Comparison of ENCODE assay signal across 28 cellular contexts in the genomic region with DNA sequence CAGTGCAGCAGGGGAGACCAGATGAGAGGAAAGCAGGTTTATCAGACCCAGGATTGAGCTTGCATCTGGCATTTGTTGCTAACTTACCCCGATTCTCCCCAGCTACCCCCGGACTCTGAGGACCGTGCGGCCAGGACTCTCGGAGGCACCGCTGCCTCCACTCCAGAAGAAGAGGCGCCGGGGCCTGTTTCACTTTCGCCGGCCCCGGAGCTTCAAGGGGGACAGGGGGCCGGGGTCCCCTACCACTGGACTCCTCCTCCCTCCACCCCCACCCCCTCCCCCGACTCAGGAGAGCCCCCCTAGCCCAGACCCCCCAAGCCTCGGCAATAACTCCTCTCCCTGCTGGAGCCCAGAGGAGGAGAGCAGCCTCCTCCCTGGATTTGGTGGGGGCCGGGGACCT. TPM values are rescaled to one million over a fixed set of nuclear protein-coding genes. Genes with fewer than 3 reads are reported as not detected.
"Had no signal": no experiment of that assay in that cellular context is flagged by ENCODE, and none has a peak within 500 bp of the region (broad histone marks: within the 10 kb centered on the region; RNA-seq: fewer than 3 reads in every experiment).

No MANE protein-coding gene starts in this region.

- DNase-seq: cerebellar nuclear complex; cortex of kidney; effector CD4-positive, alpha-beta T cell; foreskin keratinocyte; heart right ventricle; hippocampal formation; kidney glomerular epithelial cell; left ventricle myocardium superior; natural killer cell; occipital lobe; spleen; stimulated activated CD4-positive, alpha-beta T cell treated with anti-CD3 and anti-CD28 coated beads, Interleukin-4, amount 100 ng/mL, for 4 hours; stimulated activated naive CD8-positive, alpha-beta T cell treated with anti-CD3 and anti-CD28 coated beads, Interleukin-15, Interleukin-2, amounts not matched to agents 100 U/mL and 50 U/mL, for 24 hours; substantia nigra; testis; tibial artery had no signal

- H3K27ac ChIP-seq: epithelial cell of prostate, foreskin keratinocyte, gastroesophageal sphincter, heart right ventricle, parathyroid adenoma, prostate gland, right atrium auricular region, skin epidermis, spleen, testis, tibial artery had no signal

- H3K4me3 ChIP-seq: gastroesophageal sphincter, heart right ventricle, lung, prostate gland, right atrium auricular region, skin epidermis, spleen, testis, tibial artery had no signal

- H3K36me3 ChIP-seq: gastroesophageal sphincter, heart right ventricle, prostate gland, right atrium auricular region, spleen, tibial artery had no signal

- H3K79me2 ChIP-seq: parathyroid adenoma had no signal

- H3K9ac ChIP-seq: parathyroid adenoma had no signal

- H3K4me1 ChIP-seq: foreskin keratinocyte, gastroesophageal sphincter, heart right ventricle, parathyroid adenoma, prostate gland, right atrium auricular region, spleen, testis, tibial artery had no signal

- H3K27me3 ChIP-seq: foreskin keratinocyte, gastroesophageal sphincter, heart right ventricle, right atrium auricular region, spleen, testis, tibial artery had no signal

- H2AFZ ChIP-seq: parathyroid adenoma had no signal

- ATAC-seq: esophagus mucosa; foreskin keratinocyte; gastroesophageal sphincter; heart right ventricle; left colon; left ventricle myocardium superior; natural killer cell; stimulated activated memory B cell treated with anti-CD40 and anti-IgM and Interleukin-4, amounts not matched to agents 10 μg/mL and 1 μg/mL and 100 μg/mL, for 72 hours; stimulated activated naive CD8-positive, alpha-beta T cell treated with anti-CD3 and anti-CD28 coated beads, Interleukin-15, Interleukin-2, amounts not matched to agents 100 U/mL and 50 U/mL, for 24 hours had no signal

- H3K9me3 ChIP-seq: gastroesophageal sphincter, heart right ventricle, prostate gland, right atrium auricular region, spleen, testis, tibial artery had no signal

RNA-seq across cellular contexts. Expression of gene CPNE6, which starts 6.5 kb away (rescaled TPM):
- total RNA-seq: dermis microvascular lymphatic vessel endothelial cell, esophagus mucosa, foreskin keratinocyte, left ventricle myocardium superior, lung, mononuclear cell, natural killer cell had no signal
- polyA plus RNA-seq: foreskin keratinocyte, heart right ventricle, lung had no signal

RNA-seq across cellular contexts. Expression of gene CARMIL3, which starts 13.0 kb away (rescaled TPM):
- total RNA-seq: right atrium auricular region had no signal
